ENCODE assay signal across 13 cellular contexts in genomic region chr12:111467092-111467861, GRCh38.
A peak's percentile ranks its signal among the peaks of the same experiment; 100 is the strongest.
DNase-seq lines count a peak whose midpoint lies in the region; ATAC-seq, FAIRE-seq and TF ChIP-seq lines count a peak whose summit lies in the region.
"Had no signal": no experiment of that assay in that cellular context is flagged by ENCODE, and none has a peak within 500 bp of the region (broad histone marks: within the 10 kb centered on the region; RNA-seq: fewer than 3 reads in every experiment).

No MANE protein-coding gene starts in this region.

- H3K9ac ChIP-seq in H1 (replicated peaks in 1 of 4; ENCODE audit: extremely low read depth in 1 of 4, low read depth in 3 of 4, low read length in 3 of 4): no peak overlapping the region
- H3K9ac ChIP-seq: parathyroid adenoma had no signal

- no peak overlapping the region for H3K18ac ChIP-seq in H1 (ENCODE audit: extremely low read depth, low read length)

- H3K36me3 Mint-ChIP-seq in osteocyte (ENCODE audit: unreplicated experiment): peaks cover 43% of the 10 kb centered on the region
- H3K36me3 Mint-ChIP-seq in activated CD8-positive, alpha-beta memory T cell treated with anti-CD3 and anti-CD28 coated beads, Interleukin-2, amount 10 ng/mL, durations not matched to agents 7 days and 5 days: peaks cover 11% of the 10 kb centered on the region

- H3K27ac Mint-ChIP-seq in osteocyte (ENCODE audit: unreplicated experiment): peak overlapping the region; percentile 82
- no peak overlapping the region for H3K27ac Mint-ChIP-seq in activated CD8-positive, alpha-beta memory T cell treated with anti-CD3 and anti-CD28 coated beads, Interleukin-2, amount 10 ng/mL, durations not matched to agents 7 days and 5 days

- TF ChIP-seq RAD21 in H1 (IDR thresholded peaks at IDR 0.05 in 1 of 2, conservative IDR thresholded peaks at IDR 0.05 in 1 of 2; ENCODE audit: low read depth in 2 of 2, low read length in 2 of 2): no peak

- no peak for ATAC-seq in GM21390 (IDR thresholded peaks at IDR 0.05; ENCODE audit: unreplicated experiment)
- no peak for ATAC-seq in activated CD8-positive, alpha-beta memory T cell treated with anti-CD3 and anti-CD28 coated beads, Interleukin-2, amount 10 ng/mL, durations not matched to agents 7 days and 5 days
- ATAC-seq: stimulated activated naive CD8-positive, alpha-beta T cell treated with anti-CD3 and anti-CD28 coated beads, Interleukin-15, Interleukin-2, amounts not matched to agents 100 U/mL and 50 U/mL, for 24 hours had no signal

- H3K14ac ChIP-seq in H1 (ENCODE audit: insufficient read length): no peak overlapping the region

- TF ChIP-seq POLR2A in H1 (IDR thresholded peaks at IDR 0.05; ENCODE audit: control extremely low read depth in 1 of 2, low read depth in 2 of 2, low read length in 2 of 2): no peak

- H2BK120ac ChIP-seq in H1 (replicated peaks; ENCODE audit: low read depth, low read length): no peak overlapping the region

- no peak overlapping the region for H3K27ac ChIP-seq in H1 (ENCODE audit: low read depth, low read length)
- H3K27ac ChIP-seq: parathyroid adenoma had no signal

- CTCF ChIA-PET in H1 (lab: Charles Lee; ENCODE audit: partially characterized antibody): interaction anchor here (0.9 to 2.0 kb wide), 4 partner anchors 12 to 226 kb away, joined by 3 to 6 read pairs (median 4); no protein-coding TSS in a partner anchor
- CTCF ChIA-PET in activated CD8-positive, alpha-beta memory T cell treated with anti-CD3 and anti-CD28 coated beads, Interleukin-2, amount 10 ng/mL, durations not matched to agents 7 days and 5 days (lab: Charles Lee): interaction anchor here (0.9 to 2.4 kb wide), 3 partner anchors 15 to 70 kb away, joined by 3 to 7 read pairs (median 4); no protein-coding TSS in a partner anchor

- FAIRE-seq in H1 (lab: Jason Lieb, UNC): no peak

- DNase-seq in GM04503 (ENCODE audit: low read depth) (peak; percentile 39), NCI-H510A treated with DMSO at 0.1 percent for 48 hours (lab: John Stamatoyannopoulos, UW) (peak; percentile 37), H1 (ENCODE audit: low read depth in 1 of 2, low spot score in 2 of 2) (peak in 1 of 2 experiments; percentile 30), osteocyte (ENCODE audit: extremely low spot score, unreplicated experiment) (peak; percentile 17), NCI-H1417 treated with DMSO at 0.1 percent for 48 hours (lab: John Stamatoyannopoulos, UW) (no peak), GM10266 (ENCODE audit: extremely low spot score) (no peak)
- no peak for DNase-seq in activated CD8-positive, alpha-beta memory T cell treated with anti-CD3 and anti-CD28 coated beads, Interleukin-2, amount 10 ng/mL, durations not matched to agents 7 days and 5 days
- DNase-seq: NCI-H1436 treated with DMSO at 0.1 percent for 48 hours; stimulated activated naive CD8-positive, alpha-beta T cell treated with anti-CD3 and anti-CD28 coated beads, Interleukin-15, Interleukin-2, amounts not matched to agents 100 U/mL and 50 U/mL, for 24 hours had no signal

- H2BK5ac ChIP-seq in H1 (ENCODE audit: low read depth, low read length): no peak overlapping the region

- no peak overlapping the region for H3K4me2 ChIP-seq in H1 (ENCODE audit: insufficient read depth in 1 of 2, low read depth in 2 of 2, low read length in 2 of 2)

- H3K56ac ChIP-seq in H1 (replicated peaks; ENCODE audit: insufficient read length, low read depth, low read length): no peak overlapping the region

- no peak overlapping the region for H3K4me3 Mint-ChIP-seq in osteocyte (ENCODE audit: unreplicated experiment)
- no peak overlapping the region for H3K4me3 Mint-ChIP-seq in activated CD8-positive, alpha-beta memory T cell treated with anti-CD3 and anti-CD28 coated beads, Interleukin-2, amount 10 ng/mL, durations not matched to agents 7 days and 5 days
- H3K4me3 Mint-ChIP-seq: CD4-positive, CD25-positive, alpha-beta regulatory T cell had no signal

- no peak overlapping the region for H3K23ac ChIP-seq in H1 (ENCODE audit: insufficient read length)

- H3K9me3 ChIP-seq in H1 (ENCODE audit: insufficient read depth in 2 of 2, low read depth in 1 of 2, low read length in 1 of 2): no peaks in the 10 kb centered on the region

- no peaks in the 10 kb centered on the region for H3K9me3 Mint-ChIP-seq in osteocyte (ENCODE audit: unreplicated experiment)
- H3K9me3 Mint-ChIP-seq in activated CD8-positive, alpha-beta memory T cell treated with anti-CD3 and anti-CD28 coated beads, Interleukin-2, amount 10 ng/mL, durations not matched to agents 7 days and 5 days (ENCODE audit: low read depth): no peaks in the 10 kb centered on the region
- H3K9me3 Mint-ChIP-seq: CD4-positive, CD25-positive, alpha-beta regulatory T cell had no signal

- 83% methylated on average over 3 of the region's 3 CpGs; no CpG with 5 or more reads in 1 of the 2 experiments for WGBS in H1 (ENCODE audit: extremely low coverage in 1 of 2, insufficient coverage in 1 of 2, insufficient read length in 1 of 2, insufficient replicate concordance in 2 of 2, low coverage in 1 of 2, low lambda C conversion rate in 2 of 2, missing lambda C conversion rate in 1 of 2), 2 experiments

- H4K20me1 ChIP-seq in H1 (replicated peaks in 1 of 2; ENCODE audit: control insufficient read depth in 1 of 2, insufficient read depth in 2 of 2, low read length in 2 of 2): no peaks in the 10 kb centered on the region

- H2BK20ac ChIP-seq in H1 (ENCODE audit: low read length): no peak overlapping the region

- no peak overlapping the region for H3K4ac ChIP-seq in H1 (replicated peaks; ENCODE audit: insufficient read length, low read depth, low read length)

- TF ChIP-seq EP300 in H1 (IDR thresholded peaks at IDR 0.05; ENCODE audit: borderline replicate concordance in 1 of 2, low read depth in 2 of 2, low read length in 2 of 2): no peak

- no peak overlapping the region for H2AK5ac ChIP-seq in H1 (ENCODE audit: low read depth, low read length)

- no peaks in the 10 kb centered on the region for H3K79me2 ChIP-seq in H1 (ENCODE audit: control insufficient read depth in 1 of 2, insufficient read depth in 2 of 2, low read length in 2 of 2)

- no peaks in the 10 kb centered on the region for H3K4me1 ChIP-seq in H1 (replicated peaks in 1 of 4; ENCODE audit: control insufficient read depth in 3 of 4, insufficient read depth in 4 of 4, low read length in 3 of 4)
- H3K4me1 ChIP-seq: parathyroid adenoma had no signal

- no peaks in the 10 kb centered on the region for H3K27me3 Mint-ChIP-seq in osteocyte (ENCODE audit: unreplicated experiment)
- H3K27me3 Mint-ChIP-seq in activated CD8-positive, alpha-beta memory T cell treated with anti-CD3 and anti-CD28 coated beads, Interleukin-2, amount 10 ng/mL, durations not matched to agents 7 days and 5 days: no peaks in the 10 kb centered on the region
- H3K27me3 Mint-ChIP-seq: CD4-positive, CD25-positive, alpha-beta regulatory T cell had no signal

- POLR2A ChIA-PET in H1 (lab: Charles Lee; ENCODE audit: partially characterized antibody): no interaction called here

- no peaks in the 10 kb centered on the region for H3K27me3 ChIP-seq in H1 (replicated peaks in 1 of 4; ENCODE audit: control insufficient read depth in 3 of 4, extremely low read depth in 1 of 4, insufficient read depth in 3 of 4, low read length in 3 of 4)

- no peak overlapping the region for H4K8ac ChIP-seq in H1 (ENCODE audit: extremely low read depth, insufficient read depth, low read length)

- no peak overlapping the region for H3K4me3 ChIP-seq in H1 (ENCODE audit: extremely low read depth in 1 of 4, insufficient read depth in 2 of 4, low read depth in 3 of 4, low read length in 4 of 4)
- H3K4me3 ChIP-seq: lung had no signal

- peaks cover 36% of the 10 kb centered on the region for H3K4me1 Mint-ChIP-seq in osteocyte (ENCODE audit: unreplicated experiment)
- H3K4me1 Mint-ChIP-seq in activated CD8-positive, alpha-beta memory T cell treated with anti-CD3 and anti-CD28 coated beads, Interleukin-2, amount 10 ng/mL, durations not matched to agents 7 days and 5 days: no peaks in the 10 kb centered on the region

- H2BK15ac ChIP-seq in H1 (ENCODE audit: low read length): no peak overlapping the region

- H2AFZ ChIP-seq in H1 (ENCODE audit: low read length): no peak overlapping the region
- H2AFZ ChIP-seq: parathyroid adenoma had no signal

- peaks cover 9 to 38% (median 14%) of the 10 kb centered on the region in 4 experiments; a peak in 6 of 8 replicates for H3K36me3 ChIP-seq in H1 (ENCODE audit: control insufficient read depth in 2 of 4, insufficient read depth in 4 of 4, low read length in 3 of 4)

- TF ChIP-seq CTCF in H1 (IDR thresholded peaks at IDR 0.05; ENCODE audit: control extremely low read depth in 1 of 3, insufficient read depth in 1 of 3, low read depth in 1 of 3, low read length in 3 of 3) (no peak), osteocyte (IDR thresholded peaks at IDR 0.05) (no peak), GM10266 (IDR thresholded peaks at IDR 0.05; ENCODE audit: control insufficient read depth, insufficient read depth, low read depth, missing control alignments) (no peak)

- H3K79me1 ChIP-seq in H1 (ENCODE audit: low read depth, low read length): no peaks in the 10 kb centered on the region

- no peak overlapping the region for H4K5ac ChIP-seq in H1 (ENCODE audit: insufficient read length, low read depth, low read length)

- H3K23me2 ChIP-seq in H1 (ENCODE audit: low read depth, low read length): no peaks in the 10 kb centered on the region; the same call in 1 of the 2 replicates

- H2BK12ac ChIP-seq in H1 (ENCODE audit: low read depth, low read length): no peak overlapping the region

- H4K91ac ChIP-seq in H1 (replicated peaks; ENCODE audit: insufficient read length, low read length): no peak overlapping the region

TF ChIP-seq in H1, 55 proteins besides CTCF, POLR2A, EP300 and RAD21:
- TF ChIP-seq KDM4A (IDR thresholded peaks at IDR 0.05; ENCODE audit: low read depth, low read length, severe bottlenecking) (no peak), MAFK (IDR thresholded peaks at IDR 0.05; ENCODE audit: low read depth, low read length) (0 out of 2 replicates have a peak, but pooled peaks have one; percentile 13)

Comparison
In these comparisons a context has a peak if more than half of its experiments do, and no peak if none do; other contexts are left out.
1. DNase-seq: peak in GM04503 (single experiment), NCI-H510A treated with DMSO at 0.1 percent for 48 hours (single experiment) and osteocyte (single experiment); none in activated CD8-positive, alpha-beta memory T cell treated with anti-CD3 and anti-CD28 coated beads, Interleukin-2, amount 10 ng/mL, durations not matched to agents 7 days and 5 days (single experiment), NCI-H1417 treated with DMSO at 0.1 percent for 48 hours (single experiment) and GM10266 (single experiment).